In the genomic region with DNA sequence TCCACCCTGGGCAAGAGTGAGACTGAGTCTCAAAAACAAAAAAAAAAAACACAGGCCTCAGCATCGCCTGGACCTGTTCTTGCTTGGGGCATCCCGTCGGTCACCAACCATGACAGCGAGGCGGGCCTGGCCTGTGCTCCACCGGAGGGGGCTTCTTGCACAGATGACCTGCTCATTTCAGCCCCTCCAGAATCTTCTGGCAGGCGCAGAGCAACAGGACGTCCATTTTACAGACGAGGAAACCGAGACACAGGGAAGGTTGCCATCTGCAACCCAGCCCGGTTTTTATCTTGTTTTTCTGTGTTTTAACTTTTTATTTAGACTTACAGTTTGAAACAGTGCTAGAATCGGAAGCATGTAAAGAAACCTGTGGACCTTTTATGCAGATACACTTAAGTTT, we compare ENCODE assay signal across 8 cellular contexts. TPM values are rescaled to one million over a fixed set of nuclear protein-coding genes. Genes with fewer than 3 reads are reported as not detected.
DNase-seq lines count a peak whose midpoint lies in the region; ATAC-seq and TF ChIP-seq lines count a peak whose summit lies in the region.

No MANE protein-coding gene starts in this region.

- H3K27me3 Mint-ChIP-seq in CD4-positive, alpha-beta T cell, result no peaks in the 10 kb centered on the region

- H3K27me3 ChIP-seq in CD4-positive, alpha-beta T cell (ENCODE audit: control insufficient read depth, insufficient read depth, low read length), result no peaks in the 10 kb centered on the region
- H3K27me3 ChIP-seq in PC-3 (ENCODE audit: low read length) (no peaks in the 10 kb centered on the region), osteoblast (ENCODE audit: insufficient read depth, low read length) (no peaks in the 10 kb centered on the region)

- H3K27ac Mint-ChIP-seq in CD4-positive, alpha-beta T cell, result peak overlapping the region; percentile 88

- H2AFZ ChIP-seq in PC-3 (ENCODE audit: low read length) (no peak overlapping the region), osteoblast (ENCODE audit: low read length) (no peak overlapping the region)

- H3K36me3 ChIP-seq in PC-3 (ENCODE audit: low read depth, low read length) (peaks cover 27% of the 10 kb centered on the region), osteoblast (ENCODE audit: insufficient read depth, low read length) (peaks cover 12% of the 10 kb centered on the region)

- H3K27ac ChIP-seq in CD4-positive, alpha-beta T cell (ENCODE audit: low read depth, low read length), result no peak overlapping the region
- peak overlapping the region; percentile 86 for H3K27ac ChIP-seq in PC-3 (ENCODE audit: low read length)
- H3K27ac ChIP-seq in epithelial cell of prostate, result peak overlapping the region; percentile 86
- no peak overlapping the region for H3K27ac ChIP-seq in osteoblast (ENCODE audit: low read depth, low read length)

- CTCF ChIA-PET in CD4-positive, alpha-beta T cell (lab: Charles Lee), result no interaction called here
- CTCF ChIA-PET in PC-3 (lab: Charles Lee), result no interaction called here

- H3K4me3 ChIP-seq in PC-3 (ENCODE audit: low read length) (peak overlapping the region; percentile 88), osteoblast (ENCODE audit: insufficient read depth, low read length) (peak overlapping the region; percentile 91)

- H3K4me2 ChIP-seq in PC-3 (ENCODE audit: low read length), result peak overlapping the region; percentile 92
- peak overlapping the region; percentile 95 for H3K4me2 ChIP-seq in osteoblast (ENCODE audit: insufficient read depth, low read length)

- peaks cover 30% of the 10 kb centered on the region for H4K20me1 ChIP-seq in PC-3 (ENCODE audit: low read length)
- peaks cover 10% of the 10 kb centered on the region for H4K20me1 ChIP-seq in osteoblast (ENCODE audit: insufficient read depth, low read length)

- peaks cover 53% of the 10 kb centered on the region for H3K79me2 ChIP-seq in PC-3 (ENCODE audit: low read length)
- H3K79me2 ChIP-seq in osteoblast (ENCODE audit: insufficient read depth, low read length), result peaks cover 29% of the 10 kb centered on the region

- no peaks in the 10 kb centered on the region for H3K9me3 Mint-ChIP-seq in CD4-positive, alpha-beta T cell

- peak overlapping the region; percentile 98 for H3K9ac ChIP-seq in PC-3 (ENCODE audit: low read length)

- peaks cover 46% of the 10 kb centered on the region for H3K4me1 ChIP-seq in PC-3 (ENCODE audit: insufficient read depth, low read length)
- peaks cover 8% of the 10 kb centered on the region for H3K4me1 ChIP-seq in osteoblast (ENCODE audit: insufficient read depth, low read length)

- peaks cover 29% of the 10 kb centered on the region for H3F3A ChIP-seq in PC-3 (ENCODE audit: low read length, unreplicated experiment)

- no peaks in the 10 kb centered on the region for H3K9me3 ChIP-seq in CD4-positive, alpha-beta T cell (ENCODE audit: control insufficient read depth, low read length)
- H3K9me3 ChIP-seq in PC-3 (ENCODE audit: low read length) (no peaks in the 10 kb centered on the region), osteoblast (ENCODE audit: low read depth, low read length) (no peaks in the 10 kb centered on the region)

- TSS peak; percentile 54 for BruUV-seq in PC-3 (replicated peaks; lab: Mats Ljungman, UMichigan)

- ATAC-seq in CD4-positive, alpha-beta T cell (ENCODE audit: poor library complexity), result no peak
- ATAC-seq in PC-3 (no peak), HG03378 (IDR thresholded peaks at IDR 0.05; ENCODE audit: unreplicated experiment) (no peak)

- DNase-seq in CD4-positive, alpha-beta T cell, result no peak
- no peak for DNase-seq in PC-3
- no peak for DNase-seq in epithelial cell of prostate (ENCODE audit: low read depth, low spot score)
- DNase-seq in osteoblast (ENCODE audit: insufficient read length, low spot score, missing footprints), result no peak
- no peak for DNase-seq in KG1 (lab: John Stamatoyannopoulos, UW)
- DNase-seq in stimulated activated naive CD4-positive, alpha-beta T cell treated with Interleukin-2 at 50 U/mL for 16 hours (lab: John Stamatoyannopoulos, UW), result no peak
- DNase-seq in iPS-NIHi7 (ENCODE audit: extremely low spot score), result no peak

- no peaks in the 10 kb centered on the region for H3K9me2 ChIP-seq in PC-3 (replicated peaks; ENCODE audit: low read length)

- H3K36me3 Mint-ChIP-seq in CD4-positive, alpha-beta T cell (ENCODE audit: low read depth), result peaks cover 27% of the 10 kb centered on the region

- H3K4me1 Mint-ChIP-seq in CD4-positive, alpha-beta T cell (ENCODE audit: low read depth), result peaks cover 37% of the 10 kb centered on the region

- H3K4me3 Mint-ChIP-seq in CD4-positive, alpha-beta T cell, result peak overlapping the region; percentile 88

- intact Hi-C loops in CD4-positive, alpha-beta T cell (cut with DNase I, micrococcal nuclease), result loop anchor here in 1 of 2 experiments (5.0 kb wide), 1 partner anchor 53 kb away; no protein-coding TSS in a partner anchor
- intact Hi-C loops in PC-3 (cut with micrococcal nuclease), result no loop called here

- POLR2A ChIA-PET in CD4-positive, alpha-beta T cell (lab: Charles Lee), result no interaction called here
- POLR2A ChIA-PET in PC-3 (lab: Charles Lee; ENCODE audit: unreplicated experiment), result interaction anchor here (0.6 kb wide), 1 partner anchor 14 kb away, joined by 4 read pairs; no protein-coding TSS in a partner anchor

- TF ChIP-seq CTCF in CD4-positive, alpha-beta T cell (IDR thresholded peaks at IDR 0.05), result no peak
- TF ChIP-seq CTCF in PC-3 (conservative IDR thresholded peaks at IDR 0.05; ENCODE audit: low read depth, low read length) (no peak), osteoblast (IDR thresholded peaks at IDR 0.05; ENCODE audit: extremely low read depth, low read depth, low read length) (no peak)

RNA-seq across cellular contexts. Expression of a gene that starts 0.9 kb away (rescaled TPM):
- total RNA-seq in CD4-positive, alpha-beta T cell, result 10 to 100 TPM; 13.4 to 14.5 TPM
- total RNA-seq in PC-3 (2014; rRNA removed) (99.2 and 151 TPM in 2 replicates), osteoblast (14.8 and 18.3 TPM in 2 replicates)

RNA-seq across cellular contexts. Expression of a gene that starts 14.2 kb away (rescaled TPM):
- 10 to 100 TPM; 27.7 to 29.0 TPM for total RNA-seq in CD4-positive, alpha-beta T cell
- total RNA-seq in PC-3 (2014; rRNA removed), result 76.4 and 96.6 TPM in 2 replicates
- 16.5 and 18.5 TPM in 2 replicates for total RNA-seq in osteoblast

RNA-seq across cellular contexts. Expression of a gene that starts 56.3 kb away (rescaled TPM):
- 10 to 100 TPM; 74.8 to 77.0 TPM for total RNA-seq in CD4-positive, alpha-beta T cell
- total RNA-seq in PC-3 (2014; rRNA removed) (423 and 464 TPM in 2 replicates), osteoblast (88.4 and 89.4 TPM in 2 replicates)

Comparison
In these comparisons a context has a peak if more than half of its experiments do, and no peak if none do; other contexts are left out.
1. H3K27ac ChIP-seq: peak in PC-3 (single experiment) and epithelial cell of prostate (single experiment); none in CD4-positive, alpha-beta T cell (single experiment) and osteoblast (single experiment).